In genomic region chr1:35691571-35692220, GRCh38 we compare ENCODE assay signal across 17 cellular contexts.
"Had no signal": no experiment of that assay in that cellular context is flagged by ENCODE, and none has a peak within 500 bp of the region (broad histone marks: within the 10 kb centered on the region; RNA-seq: fewer than 3 reads in every experiment).

No MANE protein-coding gene starts in this region.

- H3K27ac ChIP-seq: brain microvascular endothelial cell, coronary artery, esophagus squamous epithelium, hepatocyte, parathyroid adenoma, tibial nerve, vagina had no signal

- DNase-seq: activated CD4-positive, alpha-beta T cell treated with anti-CD3 and anti-CD28 coated beads for 1 hour; activated CD4-positive, alpha-beta T cell treated with anti-CD3 and anti-CD28 coated beads, Interleukin-2, amount 50 U/mL, for 4 hours; activated naive CD4-positive, alpha-beta T cell treated with Interleukin-2 at 50 U/mL for 16 hours; activated T-cell treated with anti-CD3 and anti-CD28 coated beads for 4 hours; anterior cingulate cortex; brain microvascular endothelial cell; effector CD4-positive, alpha-beta T cell; esophagus squamous epithelium; islet precursor cell; stimulated activated CD4-positive, alpha-beta T cell treated with anti-CD3 and anti-CD28 coated beads, Interleukin-2, amount 100 ng/mL, for 48 hours; stimulated activated naive B cell treated with anti-CD40 and anti-IgM and Interleukin-4, amounts not matched to agents 10 μg/mL and 1 μg/mL and 100 μg/mL, for 72 hours had no signal

- H3K79me2 ChIP-seq: hepatocyte, parathyroid adenoma had no signal

- H3K4me1 ChIP-seq: esophagus squamous epithelium, parathyroid adenoma, tibial nerve, vagina had no signal

- H3K9ac ChIP-seq: parathyroid adenoma had no signal

- H3K27me3 ChIP-seq: brain microvascular endothelial cell, vagina had no signal

- H2AFZ ChIP-seq: hepatocyte, parathyroid adenoma had no signal

- H3K9me3 ChIP-seq: esophagus squamous epithelium, tibial nerve, vagina had no signal

- H3K4me2 ChIP-seq: hepatocyte had no signal

- H3K4me3 ChIP-seq: coronary artery, esophagus squamous epithelium, hepatocyte, lung, tibial nerve, vagina had no signal

- H3K36me3 ChIP-seq: brain microvascular endothelial cell, esophagus squamous epithelium, tibial nerve, vagina had no signal
